ENCODE assay signal across 1 cellular context in genomic region chr2:74238879-74239278, GRCh38.
TF ChIP-seq lines count a peak whose summit lies in the region.

No MANE protein-coding gene starts in this region.

TF ChIP-seq in IMR-90, 13 proteins besides CTCF, POLR2A, EP300 and RAD21 (continued from another document):
- TF ChIP-seq MXI1 (IDR thresholded peaks at IDR 0.05; ENCODE audit: borderline replicate concordance, low read depth, low read length) (no peak), FOS (IDR thresholded peaks at IDR 0.05; ENCODE audit: low read depth, low read length) (no peak), NFE2L2 (IDR thresholded peaks at IDR 0.05; ENCODE audit: low read depth, low read length) (no peak), RCOR1 (IDR thresholded peaks at IDR 0.05; ENCODE audit: insufficient replicate concordance, low read length) (no peak), MAFK (IDR thresholded peaks at IDR 0.05; ENCODE audit: low read depth, low read length) (no peak), SMC3 (IDR thresholded peaks at IDR 0.05; ENCODE audit: low read depth, low read length) (no peak), ELK1 (IDR thresholded peaks at IDR 0.05; ENCODE audit: borderline replicate concordance, low read depth, low read length) (no peak), USF2 (IDR thresholded peaks at IDR 0.05; ENCODE audit: low read depth, low read length) (no peak)
